ENCODE assay signal across 17 cellular contexts in the genomic region with DNA sequence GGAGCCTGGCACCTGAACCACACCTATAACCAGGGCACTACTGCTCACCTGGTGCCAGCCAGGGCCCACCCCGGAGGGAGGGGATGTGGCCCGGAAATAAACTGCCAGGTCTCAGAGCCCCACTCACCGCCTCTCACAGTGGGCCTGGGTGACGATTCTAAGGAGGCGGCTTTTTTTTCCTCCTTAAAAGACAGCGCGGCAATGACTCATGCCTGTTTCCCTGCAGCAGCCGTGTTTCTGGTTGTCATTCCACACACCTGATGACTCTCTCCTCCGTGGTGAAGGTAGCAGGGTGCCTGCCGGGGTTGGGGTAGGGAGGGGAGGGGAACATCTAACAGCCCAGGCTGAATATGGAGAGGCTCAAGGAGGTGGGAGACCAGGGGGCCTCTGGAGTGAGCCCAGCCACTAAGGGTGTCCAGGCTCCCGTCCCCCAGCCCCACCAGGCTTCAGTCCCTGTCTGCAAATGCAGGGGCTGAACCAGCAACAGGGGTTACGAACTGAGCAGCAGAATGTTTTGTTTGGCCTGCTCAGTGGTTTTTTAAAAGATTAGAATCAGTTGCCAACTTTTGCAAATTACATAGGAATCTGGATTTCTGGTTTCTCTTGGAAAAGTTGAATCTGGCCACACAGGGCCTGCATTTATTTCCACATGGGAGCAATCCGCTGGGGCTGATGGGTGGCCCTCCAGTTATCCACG.
DNase-seq lines count a peak whose midpoint lies in the region; ATAC-seq and TF ChIP-seq lines count a peak whose summit lies in the region.
"Had no signal": no experiment of that assay in that cellular context is flagged by ENCODE, and none has a peak within 500 bp of the region (broad histone marks: within the 10 kb centered on the region; RNA-seq: fewer than 3 reads in every experiment).

No MANE protein-coding gene starts in this region.

- H4K20me1 ChIP-seq in GM23248 (ENCODE audit: insufficient read depth) = no peaks in the 10 kb centered on the region

- no peaks in the 10 kb centered on the region for H3K9me2 ChIP-seq in GM23248 (ENCODE audit: insufficient read depth)

- no peak overlapping the region for H3K9ac ChIP-seq in GM23248

- CTCF ChIA-PET in RWPE1 (lab: Yijun Ruan, JAX) = interaction anchor here (0.6 kb wide), 1 partner anchor 101 kb away, joined by 4 read pairs; no protein-coding TSS in a partner anchor

- POLR2A ChIA-PET in RWPE1 (lab: Yijun Ruan, JAX; ENCODE audit: low non-redundant PET) = no interaction called here

- no peak overlapping the region for H3K4me3 ChIP-seq in GM23248
- H3K4me3 ChIP-seq in epithelial cell of esophagus (ENCODE audit: low read length) = no peak overlapping the region
- H3K4me3 ChIP-seq: SJSA1 had no signal

- peak; percentile 18 for DNase-seq in GM23248
- peak; percentile 36 for DNase-seq in NCI-H69 (lab: John Stamatoyannopoulos, UW)
- peak; percentile 17 for DNase-seq in epithelial cell of esophagus (ENCODE audit: low read depth)
- peak; percentile 65 for DNase-seq in putamen (ENCODE audit: low spot score)
- DNase-seq in NCI-H510A treated with DMSO at 0.1 percent for 48 hours (lab: John Stamatoyannopoulos, UW) = no peak
- no peak for DNase-seq in RWPE1 (ENCODE audit: low spot score)
- DNase-seq: GOT3; Karpas-422; MM.1S; NCI-H1436; NCI-H2227 treated with DMSO at 0.1 percent for 48 hours; NCI-H526 treated with DMSO at 0.1 percent for 48 hours; NK-92 treated with Interleukin-12 subunit alpha and Interleukin-12 subunit beta, amount 100 ng/mL, for 24 hours; RPMI8226 had no signal

- ATAC-seq in HG02884 (IDR thresholded peaks at IDR 0.05; ENCODE audit: unreplicated experiment) = no peak

- no peaks in the 10 kb centered on the region for H3K9me3 ChIP-seq in GM23248 (ENCODE audit: low read depth)
- H3K9me3 ChIP-seq: SJSA1 had no signal

- no peaks in the 10 kb centered on the region for H3F3A ChIP-seq in GM23248 (ENCODE audit: insufficient read depth)

- TF ChIP-seq CTCF in epithelial cell of esophagus (IDR thresholded peaks at IDR 0.05; ENCODE audit: insufficient read depth, low read depth, low read length, missing control alignments) (no peak), RWPE1 (conservative IDR thresholded peaks at IDR 0.05; ENCODE audit: low read depth) (no peak)

- H3K36me3 ChIP-seq in GM23248 (ENCODE audit: low read depth) = no peaks in the 10 kb centered on the region
- H3K36me3 ChIP-seq: SJSA1 had no signal

- no peak overlapping the region for H3K27ac ChIP-seq in GM23248
- H3K27ac ChIP-seq in RWPE1 = no peak overlapping the region
- H3K27ac ChIP-seq: C4-2B, SJSA1 had no signal

- no peaks in the 10 kb centered on the region for H3K4me1 ChIP-seq in GM23248 (ENCODE audit: insufficient read depth)
- H3K4me1 ChIP-seq: SJSA1 had no signal

- no peak overlapping the region for H2AFZ ChIP-seq in GM23248

- no peak overlapping the region for H3K4me2 ChIP-seq in GM23248 (ENCODE audit: unreplicated experiment)

- 40 to 42% methylated on average over 14 of the region's 14 CpGs for WGBS in GM23248 (ENCODE audit: low coverage in 1 of 2, low lambda C conversion rate in 2 of 2, missing lambda C conversion rate in 2 of 2), 2 experiments

- peaks cover 16% of the 10 kb centered on the region for H3K27me3 ChIP-seq in GM23248 (replicated peaks; ENCODE audit: insufficient read depth)

- no peaks in the 10 kb centered on the region for H3K79me2 ChIP-seq in GM23248 (ENCODE audit: insufficient read depth)

- in situ Hi-C loops in GM23248 (cut with MboI) = no loop called here

Comparison
In these comparisons a context has a peak if more than half of its experiments do, and no peak if none do; other contexts are left out.
1. DNase-seq: peak in GM23248 (single experiment), NCI-H69 (single experiment), epithelial cell of esophagus (single experiment) and putamen (single experiment); none in NCI-H510A treated with DMSO at 0.1 percent for 48 hours (single experiment) and RWPE1 (single experiment).